12 cellular contexts compared by ENCODE assay signal in genomic region chr7:43612128-43612527, GRCh38. TPM values are rescaled to one million over a fixed set of nuclear protein-coding genes. Genes with fewer than 3 reads are reported as not detected.
DNase-seq lines count a peak whose midpoint lies in the region; ATAC-seq and TF ChIP-seq lines count a peak whose summit lies in the region.
"Had no signal": no experiment of that assay in that cellular context is flagged by ENCODE, and none has a peak within 500 bp of the region (broad histone marks: within the 10 kb centered on the region; RNA-seq: fewer than 3 reads in every experiment).

No MANE protein-coding gene starts in this region.

- no peak overlapping the region for H3K4me3 ChIP-seq in coronary artery
- H3K4me3 ChIP-seq in right atrium auricular region = no peak overlapping the region
- H3K4me3 ChIP-seq in mucosa of descending colon = no peak overlapping the region
- H3K4me3 ChIP-seq: prostate gland had no signal

- peaks cover 55% of the 10 kb centered on the region for H3K4me1 Mint-ChIP-seq in stimulated activated effector memory CD8-positive, alpha-beta T cell treated with anti-CD3 and anti-CD28 coated beads, Interleukin-12 subunit alpha, Interleukin-12 subunit beta, amount 100 ng/mL, for 72 hours

- H3K36me3 ChIP-seq in right atrium auricular region (peaks cover 15% of the 10 kb centered on the region), mucosa of descending colon (ENCODE audit: low read depth) (peaks cover 4% of the 10 kb centered on the region)
- H3K36me3 ChIP-seq: prostate gland had no signal

- DNase-seq in EL (peak; percentile 15), coronary artery (ENCODE audit: low spot score) (no peak), right atrium auricular region (ENCODE audit: low spot score) (no peak), mucosa of descending colon (no peak)
- DNase-seq in stimulated activated effector memory CD8-positive, alpha-beta T cell treated with anti-CD3 and anti-CD28 coated beads, Interleukin-12 subunit alpha, Interleukin-12 subunit beta, amount 100 ng/mL, for 72 hours (ENCODE audit: low spot score in 2 of 2) = peak in 1 of 2 donors; percentile 50
- DNase-seq: KG1; NCI-H1930; SIG-M5; stimulated activated CD4-positive, alpha-beta T cell treated with anti-CD3 and anti-CD28 coated beads, Interleukin-4, amount 100 ng/mL, for 1 hour had no signal

- ATAC-seq in SK-N-SH treated with all-trans-retinoic acid at 6 μM for 48 hours (peak; percentile 16), GM19023 (IDR thresholded peaks at IDR 0.05; ENCODE audit: unreplicated experiment) (no peak), mucosa of descending colon (no peak)
- no peak for ATAC-seq in stimulated activated effector memory CD8-positive, alpha-beta T cell treated with anti-CD3 and anti-CD28 coated beads, Interleukin-12 subunit alpha, Interleukin-12 subunit beta, amount 100 ng/mL, for 72 hours

- H3K9me3 Mint-ChIP-seq in stimulated activated effector memory CD8-positive, alpha-beta T cell treated with anti-CD3 and anti-CD28 coated beads, Interleukin-12 subunit alpha, Interleukin-12 subunit beta, amount 100 ng/mL, for 72 hours = no peaks in the 10 kb centered on the region

- no peaks in the 10 kb centered on the region for H3K9me3 ChIP-seq in right atrium auricular region
- no peaks in the 10 kb centered on the region for H3K9me3 ChIP-seq in mucosa of descending colon
- H3K9me3 ChIP-seq: prostate gland had no signal

- intact Hi-C loops in mucosa of descending colon (cut with DNase I, micrococcal nuclease) = no loop called here

- peak overlapping the region; percentile 23 for H3K4me3 Mint-ChIP-seq in stimulated activated effector memory CD8-positive, alpha-beta T cell treated with anti-CD3 and anti-CD28 coated beads, Interleukin-12 subunit alpha, Interleukin-12 subunit beta, amount 100 ng/mL, for 72 hours

- H3K27ac Mint-ChIP-seq in stimulated activated effector memory CD8-positive, alpha-beta T cell treated with anti-CD3 and anti-CD28 coated beads, Interleukin-12 subunit alpha, Interleukin-12 subunit beta, amount 100 ng/mL, for 72 hours = peak overlapping the region; percentile 67

- H3K36me3 Mint-ChIP-seq in stimulated activated effector memory CD8-positive, alpha-beta T cell treated with anti-CD3 and anti-CD28 coated beads, Interleukin-12 subunit alpha, Interleukin-12 subunit beta, amount 100 ng/mL, for 72 hours = no peaks in the 10 kb centered on the region

- H3K27me3 ChIP-seq in right atrium auricular region = no peaks in the 10 kb centered on the region

- TF ChIP-seq CTCF in coronary artery (IDR thresholded peaks at IDR 0.05) (no peak), right atrium auricular region (IDR thresholded peaks at IDR 0.05) (no peak), mucosa of descending colon (IDR thresholded peaks at IDR 0.05) (no peak)

- H3K27ac ChIP-seq in coronary artery = peak overlapping the region; percentile 4 to 67
- peak overlapping the region in 1 of 2 donors; percentile 14 for H3K27ac ChIP-seq in right atrium auricular region
- H3K27ac ChIP-seq: prostate gland had no signal

- H3K4me1 ChIP-seq in right atrium auricular region = peaks cover 0 to 19% of the 10 kb centered on the region in 2 donors
- H3K4me1 ChIP-seq in mucosa of descending colon (ENCODE audit: low read depth) = peaks cover 4% of the 10 kb centered on the region
- H3K4me1 ChIP-seq: prostate gland had no signal

TF ChIP-seq in SK-N-SH treated with all-trans-retinoic acid at 6 μM for 48 hours, 23 proteins besides CTCF, POLR2A, EP300 and RAD21:
- TF ChIP-seq BACH2 (CRISPR knock-in tag; IDR thresholded peaks at IDR 0.05; ENCODE audit: borderline replicate concordance) (no peak), RARB (CRISPR knock-in tag; IDR thresholded peaks at IDR 0.05) (no peak), ISL1 (CRISPR knock-in tag; IDR thresholded peaks at IDR 0.05) (no peak), CREB5 (CRISPR knock-in tag; IDR thresholded peaks at IDR 0.05; ENCODE audit: low read depth) (no peak), ZNF70 (CRISPR knock-in tag; IDR thresholded peaks at IDR 0.05) (no peak), SNAI2 (CRISPR knock-in tag; IDR thresholded peaks at IDR 0.05) (no peak)

RNA-seq across cellular contexts. Expression of gene STK17A, which starts 29.2 kb away (rescaled TPM):
- total RNA-seq in right atrium auricular region (10 to 100 TPM; 15.6 to 25.9 TPM), mucosa of descending colon (10 to 100 TPM; 17.9 to 30.0 (median 19.5) TPM)
